In genomic region chr9:129835128-129835859, GRCh38 we compare ENCODE assay signal across 1 cellular context.
TF ChIP-seq lines count a peak whose summit lies in the region.

Gene C9orf78 (minus strand): TSS chr9:129835275. CDS start chr9:129835221, 54 bp downstream.
Gene USP20 (plus strand): TSS chr9:129835458. CDS start chr9:129852556, 17,098 bp downstream.

TF ChIP-seq in HepG2, 621 proteins besides CTCF, POLR2A, EP300 and RAD21 (continued from another document and continues in another):
- TF ChIP-seq KIAA2018 (CRISPR knock-in tag; IDR thresholded peaks at IDR 0.05; ENCODE audit: borderline replicate concordance) = no peak
- peak; percentile 18; the same call in 1 of the 2 replicates for TF ChIP-seq STAG1 (CRISPR knock-in tag; IDR thresholded peaks at IDR 0.05)
- no peak for TF ChIP-seq RFX3 (CRISPR knock-in tag; IDR thresholded peaks at IDR 0.05)
- no peak for TF ChIP-seq FOXO1 (CRISPR knock-in tag; IDR thresholded peaks at IDR 0.05)
- TF ChIP-seq ETV6 (CRISPR knock-in tag; conservative IDR thresholded peaks at IDR 0.05) = no peak
- peak; percentile 88 for TF ChIP-seq ZFY (CRISPR knock-in tag; IDR thresholded peaks at IDR 0.05)
- TF ChIP-seq ZNF800 (CRISPR knock-in tag; IDR thresholded peaks at IDR 0.05) = no peak
- TF ChIP-seq GLMP (CRISPR knock-in tag; IDR thresholded peaks at IDR 0.05; ENCODE audit: borderline replicate concordance) = no peak
- TF ChIP-seq SOX6 (IDR thresholded peaks at IDR 0.05) = no peak
- peak; percentile 4; the same call in 1 of the 2 replicates for TF ChIP-seq SOX6 (CRISPR knock-in tag; IDR thresholded peaks at IDR 0.05)
- no peak for TF ChIP-seq SMAD9 (CRISPR knock-in tag; IDR thresholded peaks at IDR 0.05)
- no peak for TF ChIP-seq HOXA9 (CRISPR knock-in tag; IDR thresholded peaks at IDR 0.05; ENCODE audit: borderline replicate concordance)
- TF ChIP-seq ZNF687 (CRISPR knock-in tag; IDR thresholded peaks at IDR 0.05) = peak; percentile 75
- TF ChIP-seq E2F1 (CRISPR knock-in tag; IDR thresholded peaks at IDR 0.05) = no peak
- TF ChIP-seq CREM (IDR thresholded peaks at IDR 0.05) = peak; percentile 69
- TF ChIP-seq CREM (CRISPR knock-in tag; IDR thresholded peaks at IDR 0.05) = 0 out of 2 replicates have a peak, but pooled peaks have one; percentile 45
- TF ChIP-seq GLI4 (CRISPR knock-in tag; IDR thresholded peaks at IDR 0.05; ENCODE audit: borderline replicate concordance) = peak; percentile 17; the same call in 1 of the 2 replicates
- no peak for TF ChIP-seq ZZZ3 (CRISPR knock-in tag; IDR thresholded peaks at IDR 0.05; ENCODE audit: borderline replicate concordance)
- TF ChIP-seq THRA (CRISPR knock-in tag; IDR thresholded peaks at IDR 0.05; ENCODE audit: borderline replicate concordance) = peak; percentile 20; the same call in 1 of the 2 replicates
- peak; percentile 41; the same call in 1 of the 2 replicates for TF ChIP-seq ELF3 (CRISPR knock-in tag; IDR thresholded peaks at IDR 0.05)
- TF ChIP-seq SCMH1 (CRISPR knock-in tag; IDR thresholded peaks at IDR 0.05; ENCODE audit: borderline replicate concordance) = no peak
- TF ChIP-seq NRL (CRISPR knock-in tag; IDR thresholded peaks at IDR 0.05; ENCODE audit: borderline replicate concordance) = no peak
- no peak for TF ChIP-seq MTA3 (CRISPR knock-in tag; IDR thresholded peaks at IDR 0.05)
- no peak for TF ChIP-seq ADNP (CRISPR knock-in tag; IDR thresholded peaks at IDR 0.05)
- TF ChIP-seq STAT6 (CRISPR knock-in tag; IDR thresholded peaks at IDR 0.05; ENCODE audit: borderline replicate concordance) = no peak
- no peak for TF ChIP-seq PCBP1 (IDR thresholded peaks at IDR 0.05; ENCODE audit: borderline replicate concordance, low read depth, low read length)
- peak; percentile 81 for TF ChIP-seq TARDBP (CRISPR knock-in tag; IDR thresholded peaks at IDR 0.05)
- 0 out of 2 replicates have a peak, but pooled peaks have one; percentile 29 for TF ChIP-seq BORCS8-MEF2B (CRISPR knock-in tag; IDR thresholded peaks at IDR 0.05)
- no peak for TF ChIP-seq NR2F1 (CRISPR knock-in tag; IDR thresholded peaks at IDR 0.05)
- TF ChIP-seq TCF7L2 (IDR thresholded peaks at IDR 0.05; ENCODE audit: low read depth, low read length) = no peak
- TF ChIP-seq PRDM10 (CRISPR knock-in tag; IDR thresholded peaks at IDR 0.05; ENCODE audit: low read depth) = no peak
